In the genomic region with DNA sequence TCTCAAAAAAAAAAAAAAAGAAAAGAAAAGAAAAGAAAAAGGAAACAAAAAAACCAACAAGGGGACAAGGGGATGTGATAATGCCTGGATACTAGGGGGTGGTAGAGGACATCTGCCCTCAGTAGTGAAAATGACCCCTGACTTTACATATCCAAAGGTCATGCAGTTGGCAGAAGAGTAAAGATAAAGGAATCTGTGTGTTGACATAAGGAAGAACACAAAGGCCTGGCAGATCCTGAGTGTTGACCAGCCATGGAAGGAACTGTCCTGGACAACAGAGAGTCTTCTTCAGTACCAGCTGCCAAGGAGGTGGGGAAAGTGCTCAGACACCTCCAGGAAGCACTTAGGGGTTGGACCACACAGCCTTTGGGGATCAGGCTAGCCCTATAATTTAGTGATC, we compare ENCODE assay signal across 1 cellular context.
TF ChIP-seq lines count a peak whose summit lies in the region.

No MANE protein-coding gene starts in this region.

TF ChIP-seq in HepG2, 621 proteins besides CTCF, POLR2A, EP300 and RAD21 (continued from another document):
- TF ChIP-seq, protein P1, sequence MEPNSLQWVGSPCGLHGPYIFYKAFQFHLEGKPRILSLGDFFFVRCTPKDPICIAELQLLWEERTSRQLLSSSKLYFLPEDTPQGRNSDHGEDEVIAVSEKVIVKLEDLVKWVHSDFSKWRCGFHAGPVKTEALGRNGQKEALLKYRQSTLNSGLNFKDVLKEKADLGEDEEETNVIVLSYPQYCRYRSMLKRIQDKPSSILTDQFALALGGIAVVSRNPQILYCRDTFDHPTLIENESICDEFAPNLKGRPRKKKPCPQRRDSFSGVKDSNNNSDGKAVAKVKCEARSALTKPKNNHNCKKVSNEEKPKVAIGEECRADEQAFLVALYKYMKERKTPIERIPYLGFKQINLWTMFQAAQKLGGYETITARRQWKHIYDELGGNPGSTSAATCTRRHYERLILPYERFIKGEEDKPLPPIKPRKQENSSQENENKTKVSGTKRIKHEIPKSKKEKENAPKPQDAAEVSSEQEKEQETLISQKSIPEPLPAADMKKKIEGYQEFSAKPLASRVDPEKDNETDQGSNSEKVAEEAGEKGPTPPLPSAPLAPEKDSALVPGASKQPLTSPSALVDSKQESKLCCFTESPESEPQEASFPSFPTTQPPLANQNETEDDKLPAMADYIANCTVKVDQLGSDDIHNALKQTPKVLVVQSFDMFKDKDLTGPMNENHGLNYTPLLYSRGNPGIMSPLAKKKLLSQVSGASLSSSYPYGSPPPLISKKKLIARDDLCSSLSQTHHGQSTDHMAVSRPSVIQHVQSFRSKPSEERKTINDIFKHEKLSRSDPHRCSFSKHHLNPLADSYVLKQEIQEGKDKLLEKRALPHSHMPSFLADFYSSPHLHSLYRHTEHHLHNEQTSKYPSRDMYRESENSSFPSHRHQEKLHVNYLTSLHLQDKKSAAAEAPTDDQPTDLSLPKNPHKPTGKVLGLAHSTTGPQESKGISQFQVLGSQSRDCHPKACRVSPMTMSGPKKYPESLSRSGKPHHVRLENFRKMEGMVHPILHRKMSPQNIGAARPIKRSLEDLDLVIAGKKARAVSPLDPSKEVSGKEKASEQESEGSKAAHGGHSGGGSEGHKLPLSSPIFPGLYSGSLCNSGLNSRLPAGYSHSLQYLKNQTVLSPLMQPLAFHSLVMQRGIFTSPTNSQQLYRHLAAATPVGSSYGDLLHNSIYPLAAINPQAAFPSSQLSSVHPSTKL (CRISPR knock-in tag; IDR thresholded peaks at IDR 0.05), result peak; percentile 84
- TF ChIP-seq GLI4 (CRISPR knock-in tag; IDR thresholded peaks at IDR 0.05; ENCODE audit: borderline replicate concordance) (no peak), ZNF317 (CRISPR knock-in tag; IDR thresholded peaks at IDR 0.05) (no peak), BCL6 (CRISPR knock-in tag; IDR thresholded peaks at IDR 0.05) (peak; percentile 48; the same call in 1 of the 2 replicates), ZNF350 (CRISPR knock-in tag; IDR thresholded peaks at IDR 0.05; ENCODE audit: borderline replicate concordance, low read depth) (no peak), ZNF335 (CRISPR knock-in tag; IDR thresholded peaks at IDR 0.05) (0 out of 2 replicates have a peak, but pooled peaks have one; percentile 21), ETV5 (CRISPR knock-in tag; IDR thresholded peaks at IDR 0.05; ENCODE audit: borderline replicate concordance) (peak; percentile 50; the same call in 1 of the 2 replicates), ZFP91 (CRISPR knock-in tag; IDR thresholded peaks at IDR 0.05; ENCODE audit: borderline replicate concordance) (no peak), CHD2 (IDR thresholded peaks at IDR 0.05; ENCODE audit: low read depth, low read length) (no peak), SOX5 (CRISPR knock-in tag; IDR thresholded peaks at IDR 0.05; ENCODE audit: borderline replicate concordance) (peak; percentile 89), HOXA9 (CRISPR knock-in tag; IDR thresholded peaks at IDR 0.05; ENCODE audit: borderline replicate concordance) (no peak), RARA (CRISPR knock-in tag; IDR thresholded peaks at IDR 0.05) (peak; percentile 87), IRF2 (CRISPR knock-in tag; IDR thresholded peaks at IDR 0.05) (0 out of 2 replicates have a peak, but pooled peaks have one; percentile 46), ZFP41 (CRISPR knock-in tag; IDR thresholded peaks at IDR 0.05; ENCODE audit: borderline replicate concordance) (no peak)
- TF ChIP-seq, protein P2, sequence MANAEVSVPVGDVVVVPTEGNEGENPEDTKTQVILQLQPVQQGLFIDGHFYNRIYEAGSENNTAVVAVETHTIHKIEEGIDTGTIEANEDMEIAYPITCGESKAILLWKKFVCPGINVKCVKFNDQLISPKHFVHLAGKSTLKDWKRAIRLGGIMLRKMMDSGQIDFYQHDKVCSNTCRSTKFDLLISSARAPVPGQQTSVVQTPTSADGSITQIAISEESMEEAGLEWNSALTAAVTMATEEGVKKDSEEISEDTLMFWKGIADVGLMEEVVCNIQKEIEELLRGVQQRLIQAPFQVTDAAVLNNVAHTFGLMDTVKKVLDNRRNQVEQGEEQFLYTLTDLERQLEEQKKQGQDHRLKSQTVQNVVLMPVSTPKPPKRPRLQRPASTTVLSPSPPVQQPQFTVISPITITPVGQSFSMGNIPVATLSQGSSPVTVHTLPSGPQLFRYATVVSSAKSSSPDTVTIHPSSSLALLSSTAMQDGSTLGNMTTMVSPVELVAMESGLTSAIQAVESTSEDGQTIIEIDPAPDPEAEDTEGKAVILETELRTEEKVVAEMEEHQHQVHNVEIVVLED (CRISPR knock-in tag; IDR thresholded peaks at IDR 0.05; ENCODE audit: borderline replicate concordance), result no peak
- TF ChIP-seq, protein P3, sequence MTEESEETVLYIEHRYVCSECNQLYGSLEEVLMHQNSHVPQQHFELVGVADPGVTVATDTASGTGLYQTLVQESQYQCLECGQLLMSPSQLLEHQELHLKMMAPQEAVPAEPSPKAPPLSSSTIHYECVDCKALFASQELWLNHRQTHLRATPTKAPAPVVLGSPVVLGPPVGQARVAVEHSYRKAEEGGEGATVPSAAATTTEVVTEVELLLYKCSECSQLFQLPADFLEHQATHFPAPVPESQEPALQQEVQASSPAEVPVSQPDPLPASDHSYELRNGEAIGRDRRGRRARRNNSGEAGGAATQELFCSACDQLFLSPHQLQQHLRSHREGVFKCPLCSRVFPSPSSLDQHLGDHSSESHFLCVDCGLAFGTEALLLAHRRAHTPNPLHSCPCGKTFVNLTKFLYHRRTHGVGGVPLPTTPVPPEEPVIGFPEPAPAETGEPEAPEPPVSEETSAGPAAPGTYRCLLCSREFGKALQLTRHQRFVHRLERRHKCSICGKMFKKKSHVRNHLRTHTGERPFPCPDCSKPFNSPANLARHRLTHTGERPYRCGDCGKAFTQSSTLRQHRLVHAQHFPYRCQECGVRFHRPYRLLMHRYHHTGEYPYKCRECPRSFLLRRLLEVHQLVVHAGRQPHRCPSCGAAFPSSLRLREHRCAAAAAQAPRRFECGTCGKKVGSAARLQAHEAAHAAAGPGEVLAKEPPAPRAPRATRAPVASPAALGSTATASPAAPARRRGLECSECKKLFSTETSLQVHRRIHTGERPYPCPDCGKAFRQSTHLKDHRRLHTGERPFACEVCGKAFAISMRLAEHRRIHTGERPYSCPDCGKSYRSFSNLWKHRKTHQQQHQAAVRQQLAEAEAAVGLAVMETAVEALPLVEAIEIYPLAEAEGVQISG (CRISPR knock-in tag; IDR thresholded peaks at IDR 0.05), result 0 out of 2 replicates have a peak, but pooled peaks have one; percentile 38
